ENCODE assay signal across 8 cellular contexts in the genomic region with DNA sequence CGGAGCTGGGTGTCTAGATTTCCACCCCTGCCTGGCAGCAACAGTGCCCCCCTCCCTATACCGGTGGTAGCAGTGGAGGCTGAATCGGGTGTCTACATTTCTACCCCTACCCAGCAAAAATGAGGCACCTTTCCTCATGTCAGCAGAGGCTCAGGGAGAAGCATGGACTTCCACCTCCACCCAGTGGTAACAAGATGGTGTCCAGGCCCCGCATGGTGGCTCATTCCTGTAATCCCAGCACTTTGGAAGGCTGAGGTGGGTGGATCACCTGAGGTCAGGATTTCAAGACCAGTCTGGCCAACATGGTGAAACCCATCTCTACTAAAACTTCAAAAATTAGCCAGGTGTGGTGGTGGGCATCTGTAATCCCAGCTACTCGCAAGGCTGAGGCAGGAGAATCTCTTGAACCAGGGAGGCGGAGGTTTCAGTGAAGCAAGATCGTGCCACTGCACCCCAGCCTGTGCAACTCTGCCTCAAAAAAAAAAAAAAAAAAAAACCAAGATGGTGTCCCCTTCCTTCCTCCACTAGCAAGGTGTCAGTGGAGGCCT. TPM values are rescaled to one million over a fixed set of nuclear protein-coding genes. Genes with fewer than 3 reads are reported as not detected.
DNase-seq lines count a peak whose midpoint lies in the region; TF ChIP-seq lines count a peak whose summit lies in the region.
"Had no signal": no experiment of that assay in that cellular context is flagged by ENCODE, and none has a peak within 500 bp of the region (broad histone marks: within the 10 kb centered on the region; RNA-seq: fewer than 3 reads in every experiment).

No MANE protein-coding gene starts in this region.

- H3K4me3 ChIP-seq in GM12864 (ENCODE audit: low read depth, low read length) (peak overlapping the region; percentile 5; the same call in 1 of the 2 replicates), KMS-11 (IDR thresholded peaks at IDR 0.05; ENCODE audit: insufficient read depth, low read depth, low read length) (no peak overlapping the region)

- peak overlapping the region; percentile 77 for H3K27ac ChIP-seq in KMS-11

- peak overlapping the region in 2 of 5 experiments; percentile 52 to 82 for H3K27ac Mint-ChIP-seq in brain
- no peak overlapping the region for H3K27ac Mint-ChIP-seq in osteocyte (ENCODE audit: unreplicated experiment)

- H3K4me2 ChIP-seq in KMS-11: peak overlapping the region; percentile 68; the same call in 1 of the 2 replicates

- no peak for DNase-seq in GM12864 (ENCODE audit: low read depth)
- no peak for DNase-seq in osteocyte (ENCODE audit: extremely low spot score, unreplicated experiment)
- no peak for DNase-seq in effector CD4-positive, alpha-beta T cell
- DNase-seq in DMS79 (lab: John Stamatoyannopoulos, UW): no peak
- DNase-seq in CD1c-positive myeloid dendritic cell (ENCODE audit: extremely low spot score): no peak

- peaks cover 7% of the 10 kb centered on the region for H3K4me1 Mint-ChIP-seq in brain
- H3K4me1 Mint-ChIP-seq in osteocyte (ENCODE audit: unreplicated experiment): peaks cover 10% of the 10 kb centered on the region

- no peaks in the 10 kb centered on the region for H3K36me3 ChIP-seq in KMS-11 (ENCODE audit: insufficient read depth)

- H3K9me3 Mint-ChIP-seq in brain (peaks cover 0 to 10% (median 3%) of the 10 kb centered on the region in 5 experiments), osteocyte (ENCODE audit: unreplicated experiment) (no peaks in the 10 kb centered on the region)

- H4K20me1 ChIP-seq in KMS-11 (ENCODE audit: insufficient read depth): no peaks in the 10 kb centered on the region

- H3K36me3 Mint-ChIP-seq in brain (no peaks in the 10 kb centered on the region), osteocyte (ENCODE audit: unreplicated experiment) (no peaks in the 10 kb centered on the region)

- H3K4me3 Mint-ChIP-seq in brain (peak overlapping the region; percentile 52 to 78 (median 75)), osteocyte (ENCODE audit: unreplicated experiment) (peak overlapping the region; percentile 40)

- H3K27me3 Mint-ChIP-seq in brain: peaks cover 6% of the 10 kb centered on the region
- H3K27me3 Mint-ChIP-seq in osteocyte (ENCODE audit: unreplicated experiment): peaks cover 11% of the 10 kb centered on the region

- no peaks in the 10 kb centered on the region for H3K27me3 ChIP-seq in KMS-11 (ENCODE audit: insufficient read depth, low read depth)

- H2AFZ ChIP-seq in KMS-11 (ENCODE audit: low read depth): peak overlapping the region; percentile 67; the same call in 1 of the 2 replicates

- peak overlapping the region; percentile 52; the same call in 1 of the 2 replicates for H3K9ac ChIP-seq in KMS-11

- H3K79me2 ChIP-seq in KMS-11 (ENCODE audit: insufficient read depth, low read depth): no peaks in the 10 kb centered on the region

- H3K4me1 ChIP-seq in KMS-11 (ENCODE audit: low read depth, poor library complexity, severe bottlenecking): peaks cover 19% of the 10 kb centered on the region

- no peak for TF ChIP-seq CTCF in GM12864 (IDR thresholded peaks at IDR 0.05; ENCODE audit: low read depth, low read length, missing control alignments)
- no peak for TF ChIP-seq CTCF in KMS-11 (conservative IDR thresholded peaks at IDR 0.05; ENCODE audit: low read depth, low read length)
- no peak for TF ChIP-seq CTCF in brain (conservative IDR thresholded peaks at IDR 0.05)
- no peak for TF ChIP-seq CTCF in osteocyte (IDR thresholded peaks at IDR 0.05)

RNA-seq across cellular contexts. Expression of a gene that starts 35.5 kb away (rescaled TPM):
- not detected for polyA plus RNA-seq in brain (ENCODE audit: insufficient read depth, low read depth, low replicate concordance)
- total RNA-seq in osteocyte: not detected in 2 replicates
- total RNA-seq: kidney epithelial cell had no signal
